Comparison of ENCODE assay signal across 8 cellular contexts in genomic region chr2:95115418-95115817, GRCh38. TPM values are rescaled to one million over a fixed set of nuclear protein-coding genes. Genes with fewer than 3 reads are reported as not detected.
DNase-seq lines count a peak whose midpoint lies in the region; ATAC-seq and TF ChIP-seq lines count a peak whose summit lies in the region.

No MANE protein-coding gene starts in this region.

- no peaks in the 10 kb centered on the region for H3K9me3 Mint-ChIP-seq in activated CD4-positive, alpha-beta memory T cell treated with anti-CD3 and anti-CD28 coated beads, Interleukin-2, amount 10 ng/mL, durations not matched to agents 7 days and 5 days
- H3K9me3 Mint-ChIP-seq in mesothelial cell of epicardium = no peaks in the 10 kb centered on the region

- H3K4me1 Mint-ChIP-seq in activated CD4-positive, alpha-beta memory T cell treated with anti-CD3 and anti-CD28 coated beads, Interleukin-2, amount 10 ng/mL, durations not matched to agents 7 days and 5 days = peaks cover 42% of the 10 kb centered on the region
- peaks cover 19% of the 10 kb centered on the region for H3K4me1 Mint-ChIP-seq in mesothelial cell of epicardium

- no peak overlapping the region for H3K4me3 Mint-ChIP-seq in activated CD4-positive, alpha-beta memory T cell treated with anti-CD3 and anti-CD28 coated beads, Interleukin-2, amount 10 ng/mL, durations not matched to agents 7 days and 5 days
- H3K4me3 Mint-ChIP-seq in mesothelial cell of epicardium = no peak overlapping the region

- DNase-seq in NCI-H526 treated with DMSO at 0.1 percent for 48 hours (lab: John Stamatoyannopoulos, UW) (peak; percentile 25), mesothelial cell of epicardium (ENCODE audit: low spot score in 2 of 2, unreplicated experiment in 2 of 2) (peak; percentile 32 to 58)
- DNase-seq in activated CD4-positive, alpha-beta memory T cell treated with anti-CD3 and anti-CD28 coated beads, Interleukin-2, amount 10 ng/mL, durations not matched to agents 7 days and 5 days = peak; percentile 81
- DNase-seq in effector CD8-positive, alpha-beta T cell (lab: John Stamatoyannopoulos, UW) = peak; percentile 57
- DNase-seq in stimulated activated CD8-positive, alpha-beta memory T cell treated with anti-CD3 and anti-CD28 coated beads, Interleukin-4, amount 100 ng/mL, for 24 hours (ENCODE audit: low read depth) = peak; percentile 44

- no peaks in the 10 kb centered on the region for H3K27me3 Mint-ChIP-seq in activated CD4-positive, alpha-beta memory T cell treated with anti-CD3 and anti-CD28 coated beads, Interleukin-2, amount 10 ng/mL, durations not matched to agents 7 days and 5 days
- H3K27me3 Mint-ChIP-seq in mesothelial cell of epicardium (ENCODE audit: low read depth) = no peaks in the 10 kb centered on the region

- no peak overlapping the region for H3K27ac ChIP-seq in C4-2B

- CTCF ChIA-PET in activated CD4-positive, alpha-beta memory T cell treated with anti-CD3 and anti-CD28 coated beads, Interleukin-2, amount 10 ng/mL, durations not matched to agents 7 days and 5 days (lab: Charles Lee) = interaction anchor here (0.8 to 12.2 kb wide), 20 partner anchors 9 to 158 kb away, joined by 3 to 226 read pairs (median 5); partner anchors contain the start of genes MAL and ZNF2

- POLR2A ChIA-PET in activated CD4-positive, alpha-beta memory T cell treated with anti-CD3 and anti-CD28 coated beads, Interleukin-2, amount 10 ng/mL, durations not matched to agents 7 days and 5 days (lab: Charles Lee) = interaction anchor here (0.7 to 2.0 kb wide), 6 partner anchors 36 to 129 kb away, joined by 3 to 34 read pairs (median 6); partner anchors contain the start of gene MAL

- TF ChIP-seq CTCF in C4-2B (conservative IDR thresholded peaks at IDR 0.05) (peak; percentile 87), mesothelial cell of epicardium (IDR thresholded peaks at IDR 0.05; ENCODE audit: unreplicated experiment) (peak; percentile 25)

- H3K27ac Mint-ChIP-seq in activated CD4-positive, alpha-beta memory T cell treated with anti-CD3 and anti-CD28 coated beads, Interleukin-2, amount 10 ng/mL, durations not matched to agents 7 days and 5 days = peak overlapping the region; percentile 18
- H3K27ac Mint-ChIP-seq in mesothelial cell of epicardium = no peak overlapping the region

- peaks cover 53% of the 10 kb centered on the region for H3K36me3 Mint-ChIP-seq in activated CD4-positive, alpha-beta memory T cell treated with anti-CD3 and anti-CD28 coated beads, Interleukin-2, amount 10 ng/mL, durations not matched to agents 7 days and 5 days (ENCODE audit: low read depth)
- peaks cover 18% of the 10 kb centered on the region for H3K36me3 Mint-ChIP-seq in mesothelial cell of epicardium

- ATAC-seq in GM19035 (IDR thresholded peaks at IDR 0.05; ENCODE audit: unreplicated experiment) (peak; percentile 74), HG03280 (IDR thresholded peaks at IDR 0.05; ENCODE audit: unreplicated experiment) (peak; percentile 93)

RNA-seq across cellular contexts. Expression of gene MRPS5, which starts 6.2 kb away (rescaled TPM):
- total RNA-seq in activated CD4-positive, alpha-beta memory T cell treated with anti-CD3 and anti-CD28 coated beads, Interleukin-2, amount 10 ng/mL, durations not matched to agents 7 days and 5 days = 10 to 100 TPM; 66.3 to 68.2 TPM
- total RNA-seq in mesothelial cell of epicardium = 45.2 to 47.6 TPM (median 45.8 TPM) in 3 replicates

RNA-seq across cellular contexts. Expression of gene ZNF514, which starts 44.2 kb away (rescaled TPM):
- 10 to 100 TPM; 12.9 to 13.4 TPM for total RNA-seq in activated CD4-positive, alpha-beta memory T cell treated with anti-CD3 and anti-CD28 coated beads, Interleukin-2, amount 10 ng/mL, durations not matched to agents 7 days and 5 days
- total RNA-seq in mesothelial cell of epicardium = 36.4 to 38.0 TPM (median 37.5 TPM) in 3 replicates

RNA-seq across cellular contexts. Expression of gene ZNF2, which starts 50.2 kb away (rescaled TPM):
- total RNA-seq in activated CD4-positive, alpha-beta memory T cell treated with anti-CD3 and anti-CD28 coated beads, Interleukin-2, amount 10 ng/mL, durations not matched to agents 7 days and 5 days = 1 to 10 TPM; 3.5 to 3.9 TPM
- total RNA-seq in mesothelial cell of epicardium = 5.9 to 6.2 TPM (median 6.2 TPM) in 3 replicates

Comparison
In these comparisons a context has a peak if more than half of its experiments do, and no peak if none do; other contexts are left out.
1. DNase-seq: peak in every context shown above with its lines; median percentile 81 in activated CD4-positive, alpha-beta memory T cell treated with anti-CD3 and anti-CD28 coated beads, Interleukin-2, amount 10 ng/mL, durations not matched to agents 7 days and 5 days; 57 in effector CD8-positive, alpha-beta T cell; 45 in mesothelial cell of epicardium; 44 in stimulated activated CD8-positive, alpha-beta memory T cell treated with anti-CD3 and anti-CD28 coated beads, Interleukin-4, amount 100 ng/mL, for 24 hours; 25 in NCI-H526 treated with DMSO at 0.1 percent for 48 hours.